9 cellular contexts compared by ENCODE assay signal in the genomic region with DNA sequence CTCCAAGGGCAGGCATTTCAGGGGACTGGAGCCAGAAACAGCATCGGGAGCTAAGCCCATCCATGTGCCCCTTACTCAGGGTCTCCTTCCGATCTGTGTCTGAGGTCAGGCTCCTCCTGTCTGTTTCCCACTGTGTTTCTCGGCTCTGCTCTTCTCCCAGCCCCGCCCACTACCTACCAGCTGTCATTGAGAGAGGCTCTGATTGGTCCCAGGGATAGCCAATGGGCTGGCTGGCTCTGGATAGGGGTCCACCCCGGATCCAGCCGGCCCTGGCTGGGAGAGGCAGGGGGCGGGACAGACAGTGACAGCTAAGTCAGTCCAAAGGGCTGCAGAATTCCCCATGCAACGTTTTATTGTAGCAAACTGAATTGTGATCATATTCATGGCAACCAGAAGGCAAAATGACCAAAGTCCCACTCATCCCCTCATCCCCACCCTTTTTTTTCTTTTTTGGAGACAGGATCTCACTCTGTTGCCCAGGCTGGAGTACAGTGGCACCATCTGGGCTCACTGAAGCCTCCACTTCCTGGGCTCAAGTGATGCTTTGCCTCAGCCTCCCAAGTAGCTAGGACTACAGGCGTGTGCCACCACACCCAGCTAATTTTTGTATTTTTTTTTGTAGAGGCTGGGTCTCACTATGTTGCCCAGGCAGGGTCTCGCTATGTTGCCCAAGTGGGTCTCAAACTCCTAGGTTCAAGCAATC.
A peak's percentile ranks its signal among the peaks of the same experiment; 100 is the strongest.
DNase-seq lines count a peak whose midpoint lies in the region; ATAC-seq, FAIRE-seq and TF ChIP-seq lines count a peak whose summit lies in the region.
"Had no signal": no experiment of that assay in that cellular context is flagged by ENCODE, and none has a peak within 500 bp of the region (broad histone marks: within the 10 kb centered on the region; RNA-seq: fewer than 3 reads in every experiment).

No MANE protein-coding gene starts in this region.

- no peaks in the 10 kb centered on the region for H3K9me3 ChIP-seq in left lung

- no peaks in the 10 kb centered on the region for H3K27me3 ChIP-seq in left lung

- intact Hi-C loops in left lung (cut with DNase I) = no loop called here

- peaks cover 0 to 16% of the 10 kb centered on the region in 2 donors for H3K36me3 ChIP-seq in left lung

- H3K4me1 Mint-ChIP-seq in brain (peaks cover 10% of the 10 kb centered on the region), immature natural killer cell (no peaks in the 10 kb centered on the region)
- H3K4me1 Mint-ChIP-seq: activated naive CD4-positive, alpha-beta T cell treated with anti-CD3 and anti-CD28 coated beads, Interleukin-2, amount 50 U/mL, for 24 hours had no signal

- TF ChIP-seq CTCF in D721Med (IDR thresholded peaks at IDR 0.05; ENCODE audit: insufficient read depth, missing control alignments) = no peak
- no peak for TF ChIP-seq CTCF in brain (conservative IDR thresholded peaks at IDR 0.05)
- no peak for TF ChIP-seq CTCF in left lung (IDR thresholded peaks at IDR 0.05)

- peak overlapping the region in 3 of 5 experiments; percentile 69 to 89 (median 82) for H3K27ac Mint-ChIP-seq in brain
- no peak overlapping the region for H3K27ac Mint-ChIP-seq in immature natural killer cell
- H3K27ac Mint-ChIP-seq: activated naive CD4-positive, alpha-beta T cell treated with anti-CD3 and anti-CD28 coated beads, Interleukin-2, amount 50 U/mL, for 24 hours had no signal

- H3K36me3 Mint-ChIP-seq in brain = peaks cover 60% of the 10 kb centered on the region
- peaks cover 0 to 4% (median 4%) of the 10 kb centered on the region in 3 donors for H3K36me3 Mint-ChIP-seq in immature natural killer cell
- H3K36me3 Mint-ChIP-seq: activated naive CD4-positive, alpha-beta T cell treated with anti-CD3 and anti-CD28 coated beads, Interleukin-2, amount 50 U/mL, for 24 hours had no signal

- H3K4me3 ChIP-seq in left lung = no peak overlapping the region

- ATAC-seq in left lung (peak; percentile 68), GM18505 (IDR thresholded peaks at IDR 0.05; ENCODE audit: unreplicated experiment) (no peak), HG03469 (IDR thresholded peaks at IDR 0.05; ENCODE audit: unreplicated experiment) (no peak)

- TF ChIP-seq POLR2A in GM18505 (IDR thresholded peaks at IDR 0.05; ENCODE audit: borderline replicate concordance, extremely low read depth, insufficient read depth, insufficient read length) = no peak

- H3K27ac ChIP-seq in left lung = no peak overlapping the region

- H3K4me3 Mint-ChIP-seq in brain (peak overlapping the region in 2 of 5 experiments; percentile 19 to 27), immature natural killer cell (no peak overlapping the region)
- H3K4me3 Mint-ChIP-seq: activated naive CD4-positive, alpha-beta T cell treated with anti-CD3 and anti-CD28 coated beads, Interleukin-2, amount 50 U/mL, for 24 hours had no signal

- H3K27me3 Mint-ChIP-seq in brain (no peaks in the 10 kb centered on the region), immature natural killer cell (ENCODE audit: low read depth in 3 of 3) (peaks cover 0 to 3% (median 0%) of the 10 kb centered on the region in 3 donors)
- H3K27me3 Mint-ChIP-seq: activated naive CD4-positive, alpha-beta T cell treated with anti-CD3 and anti-CD28 coated beads, Interleukin-2, amount 50 U/mL, for 24 hours had no signal

- DNase-seq in D721Med (ENCODE audit: insufficient read length, low spot score) (peak; percentile 80), NCI-H2029 treated with DMSO at 0.1 percent for 48 hours (lab: John Stamatoyannopoulos, UW) (peak; percentile 81), left lung (no peak), immature natural killer cell (no peak), T-helper 9 cell (no peak)

- FAIRE-seq in D721Med (lab: Jason Lieb, UNC) = no peak

- H3K4me1 ChIP-seq in left lung = no peaks in the 10 kb centered on the region

- H3K9me3 Mint-ChIP-seq in brain = no peaks in the 10 kb centered on the region
- no peaks in the 10 kb centered on the region for H3K9me3 Mint-ChIP-seq in immature natural killer cell
- H3K9me3 Mint-ChIP-seq: activated naive CD4-positive, alpha-beta T cell treated with anti-CD3 and anti-CD28 coated beads, Interleukin-2, amount 50 U/mL, for 24 hours had no signal

Comparison
In these comparisons a context has a peak if more than half of its experiments do, and no peak if none do; other contexts are left out.
1. DNase-seq: peak in D721Med (single experiment) and NCI-H2029 treated with DMSO at 0.1 percent for 48 hours (single experiment); none in left lung (0 of 2), immature natural killer cell (0 of 3) and T-helper 9 cell (single experiment).
2. H3K27ac Mint-ChIP-seq: peak in brain (3 of 5); none in immature natural killer cell (0 of 6).